Comparison of ENCODE assay signal across 2 cellular contexts in genomic region chr19:13967206-13967605, GRCh38. TPM values are rescaled to one million over a fixed set of nuclear protein-coding genes. Genes with fewer than 3 reads are reported as not detected.
"Had no signal": no experiment of that assay in that cellular context is flagged by ENCODE, and none has a peak within 500 bp of the region (broad histone marks: within the 10 kb centered on the region; RNA-seq: fewer than 3 reads in every experiment).

No MANE protein-coding gene starts in this region.

RNA-seq across cellular contexts. Expression of gene PODNL1, which starts 29.0 kb away (rescaled TPM):
- total RNA-seq: G401, GM12878 had no signal
